1 cellular context compared by ENCODE assay signal in the genomic region with DNA sequence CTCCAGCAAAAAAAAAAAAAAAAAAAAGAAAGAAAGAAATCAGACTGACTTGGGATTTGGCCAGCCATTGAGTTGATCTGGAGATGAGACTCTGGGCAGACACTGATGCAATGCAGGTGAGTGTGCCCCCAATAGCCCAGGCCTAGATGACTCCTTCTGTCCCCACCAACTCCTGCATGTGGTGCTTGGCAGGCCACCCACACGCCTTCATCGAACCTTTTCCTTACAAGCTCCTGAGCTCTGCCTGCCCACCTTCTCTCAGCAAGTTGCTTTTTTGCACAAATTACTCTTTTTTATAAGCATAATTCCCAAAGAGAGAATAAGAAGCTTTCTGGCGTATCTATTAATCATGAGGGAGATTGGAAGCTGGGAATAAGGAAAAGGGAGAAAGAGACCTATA.
TF ChIP-seq lines count a peak whose summit lies in the region.

No MANE protein-coding gene starts in this region.

TF ChIP-seq in A549, 52 proteins besides CTCF, POLR2A, EP300 and RAD21 (continued from another document):
- TF ChIP-seq, protein P1, sequence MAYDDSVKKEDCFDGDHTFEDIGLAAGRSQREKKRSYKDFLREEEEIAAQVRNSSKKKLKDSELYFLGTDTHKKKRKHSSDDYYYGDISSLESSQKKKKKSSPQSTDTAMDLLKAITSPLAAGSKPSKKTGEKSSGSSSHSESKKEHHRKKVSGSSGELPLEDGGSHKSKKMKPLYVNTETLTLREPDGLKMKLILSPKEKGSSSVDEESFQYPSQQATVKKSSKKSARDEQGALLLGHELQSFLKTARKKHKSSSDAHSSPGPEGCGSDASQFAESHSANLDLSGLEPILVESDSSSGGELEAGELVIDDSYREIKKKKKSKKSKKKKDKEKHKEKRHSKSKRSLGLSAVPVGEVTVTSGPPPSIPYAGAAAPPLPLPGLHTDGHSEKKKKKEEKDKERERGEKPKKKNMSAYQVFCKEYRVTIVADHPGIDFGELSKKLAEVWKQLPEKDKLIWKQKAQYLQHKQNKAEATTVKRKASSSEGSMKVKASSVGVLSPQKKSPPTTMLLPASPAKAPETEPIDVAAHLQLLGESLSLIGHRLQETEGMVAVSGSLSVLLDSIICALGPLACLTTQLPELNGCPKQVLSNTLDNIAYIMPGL (CRISPR knock-in tag; IDR thresholded peaks at IDR 0.05; ENCODE audit: borderline replicate concordance) = no peak
